ENCODE assay signal across 9 cellular contexts in genomic region chr6:33198853-33199436, GRCh38. TPM values are rescaled to one million over a fixed set of nuclear protein-coding genes. Genes with fewer than 3 reads are reported as not detected.
DNase-seq lines count a peak whose midpoint lies in the region; ATAC-seq, FAIRE-seq and TF ChIP-seq lines count a peak whose summit lies in the region.
"Had no signal": no experiment of that assay in that cellular context is flagged by ENCODE, and none has a peak within 500 bp of the region (broad histone marks: within the 10 kb centered on the region; RNA-seq: fewer than 3 reads in every experiment).

No MANE protein-coding gene starts in this region.

- no peak for TF ChIP-seq CTCF in AG09309 (IDR thresholded peaks at IDR 0.05; ENCODE audit: control insufficient read depth, insufficient read depth, low read depth, low read length, missing control alignments)
- no peak for TF ChIP-seq CTCF in bronchial epithelial cell (IDR thresholded peaks at IDR 0.05; ENCODE audit: insufficient read depth, low read length, severe bottlenecking)

- no peaks in the 10 kb centered on the region for H3K27me3 ChIP-seq in bronchial epithelial cell (ENCODE audit: control insufficient read depth, insufficient read depth, low read length)
- H3K27me3 ChIP-seq in naive thymus-derived CD4-positive, alpha-beta T cell (ENCODE audit: control insufficient read depth in 2 of 2, insufficient read depth in 2 of 2, low read length in 2 of 2), result no peaks in the 10 kb centered on the region

- peak overlapping the region; percentile 96 for H3K27ac ChIP-seq in naive thymus-derived CD4-positive, alpha-beta T cell (ENCODE audit: low read depth, low read length)

- H3K4me3 ChIP-seq in AG09309 (ENCODE audit: control insufficient read depth, low read depth, low read length) (peak overlapping the region; percentile 90), bronchial epithelial cell (ENCODE audit: low read depth, low read length) (peak overlapping the region; percentile 85)
- no peak overlapping the region for H3K4me3 ChIP-seq in naive thymus-derived CD4-positive, alpha-beta T cell (ENCODE audit: low read length)

- DNase-seq in AG09309 (ENCODE audit: low read depth) (no peak), bronchial epithelial cell (ENCODE audit: low read depth) (no peak), NCI-H2107 treated with DMSO at 0.1 percent for 48 hours (lab: John Stamatoyannopoulos, UW; ENCODE audit: unreplicated experiment) (no peak), medulla oblongata (ENCODE audit: extremely low spot score) (no peak), islet precursor cell (no peak)
- DNase-seq in naive thymus-derived CD4-positive, alpha-beta T cell, result no peak

- peaks cover 29% of the 10 kb centered on the region for H3K36me3 ChIP-seq in bronchial epithelial cell (ENCODE audit: control insufficient read depth, insufficient read depth, low read length)
- H3K36me3 ChIP-seq in naive thymus-derived CD4-positive, alpha-beta T cell (ENCODE audit: control insufficient read depth in 2 of 3, insufficient read depth in 3 of 3, low read length in 3 of 3), result peaks cover 8 to 67% (median 27%) of the 10 kb centered on the region in 3 experiments

- peaks cover 20 to 28% of the 10 kb centered on the region in 2 donors for H3K4me1 ChIP-seq in naive thymus-derived CD4-positive, alpha-beta T cell (ENCODE audit: control insufficient read depth in 2 of 2, insufficient read depth in 2 of 2, low read length in 2 of 2)

- H3K9me3 Mint-ChIP-seq in IgD-negative memory B cell, result no peaks in the 10 kb centered on the region
- H3K9me3 Mint-ChIP-seq in naive thymus-derived CD4-positive, alpha-beta T cell, result peaks cover 0 to 1% (median 0%) of the 10 kb centered on the region in 11 donors

- no peaks in the 10 kb centered on the region for H3K9me3 ChIP-seq in naive thymus-derived CD4-positive, alpha-beta T cell (ENCODE audit: control insufficient read depth in 2 of 3, low read length in 3 of 3)

- peak overlapping the region; percentile 85 to 95 (median 94) for H3K27ac Mint-ChIP-seq in IgD-negative memory B cell
- H3K27ac Mint-ChIP-seq in naive thymus-derived CD4-positive, alpha-beta T cell, result peak overlapping the region; percentile 74 to 99 (median 97)

- POLR2A ChIA-PET in naive thymus-derived CD4-positive, alpha-beta T cell (lab: Charles Lee), result interaction anchor here (0.8 to 2.5 kb wide), 7 partner anchors 9 to 73 kb away, joined by 3 to 14 read pairs (median 6); partner anchors contain the start of genes RING1, RPS18 and VPS52

- ATAC-seq in naive thymus-derived CD4-positive, alpha-beta T cell, result no peak
- no peak for ATAC-seq in GM18868 (IDR thresholded peaks at IDR 0.05; ENCODE audit: unreplicated experiment)

- H3K4me1 Mint-ChIP-seq in IgD-negative memory B cell, result peaks cover 24 to 41% (median 34%) of the 10 kb centered on the region in 3 donors
- H3K4me1 Mint-ChIP-seq in naive thymus-derived CD4-positive, alpha-beta T cell, result peaks cover 53 to 78% (median 63%) of the 10 kb centered on the region in 7 donors

- H3K4me3 Mint-ChIP-seq in IgD-negative memory B cell, result peak overlapping the region; percentile 90 to 99 (median 92)
- peak overlapping the region; percentile 86 to 100 (median 99) for H3K4me3 Mint-ChIP-seq in naive thymus-derived CD4-positive, alpha-beta T cell

- CTCF ChIA-PET in naive thymus-derived CD4-positive, alpha-beta T cell (lab: Charles Lee), result interaction anchor here (1.2 to 4.6 kb wide), 4 partner anchors 12 to 101 kb away, joined by 3 to 31 read pairs (median 5); no protein-coding TSS in a partner anchor

- FAIRE-seq in bronchial epithelial cell (lab: Jason Lieb, UNC), result no peak
- FAIRE-seq: urothelium cell line had no signal

- no peaks in the 10 kb centered on the region for H3K27me3 Mint-ChIP-seq in IgD-negative memory B cell
- H3K27me3 Mint-ChIP-seq in naive thymus-derived CD4-positive, alpha-beta T cell, result no peaks in the 10 kb centered on the region

- peaks cover 18% of the 10 kb centered on the region for H3K36me3 Mint-ChIP-seq in IgD-negative memory B cell
- peaks cover 20 to 58% (median 23%) of the 10 kb centered on the region in 5 donors for H3K36me3 Mint-ChIP-seq in naive thymus-derived CD4-positive, alpha-beta T cell

- intact Hi-C loops in naive thymus-derived CD4-positive, alpha-beta T cell (cut with micrococcal nuclease), result loop anchor here in 1 of 2 donors (5.0 kb wide), 1 partner anchor 77 kb away; no protein-coding TSS in a partner anchor

RNA-seq across cellular contexts. Expression of gene RXRB, which starts 1.5 kb away (rescaled TPM):
- polyA plus RNA-seq in IgD-negative memory B cell, result 9.7 TPM
- total RNA-seq in bronchial epithelial cell, result 13.2 and 15.3 TPM in 2 replicates
- total RNA-seq in naive thymus-derived CD4-positive, alpha-beta T cell, result 100 to 1,000 TPM in 1 of 5 experiments, 10 to 100 TPM in 4; 50.3 to 103 (median 76.2) TPM
- polyA plus RNA-seq in naive thymus-derived CD4-positive, alpha-beta T cell, result 1 to 10 TPM; 7.6 to 9.4 TPM

RNA-seq across cellular contexts. Expression of gene SLC39A7, which starts 1.7 kb away (rescaled TPM):
- 23.1 TPM for polyA plus RNA-seq in IgD-negative memory B cell
- 90.4 and 94.0 TPM in 2 replicates for total RNA-seq in bronchial epithelial cell
- total RNA-seq in naive thymus-derived CD4-positive, alpha-beta T cell, result 10 to 100 TPM; 19.1 to 51.9 (median 27.9) TPM
- 10 to 100 TPM; 23.3 to 24.8 TPM for polyA plus RNA-seq in naive thymus-derived CD4-positive, alpha-beta T cell

RNA-seq across cellular contexts. Expression of gene HSD17B8, which starts 5.5 kb away (rescaled TPM):
- 30.9 TPM for polyA plus RNA-seq in IgD-negative memory B cell
- 59.8 and 76.4 TPM in 2 replicates for total RNA-seq in bronchial epithelial cell
- 10 to 100 TPM in 4 of 5 experiments, 1 to 10 TPM in 1; 9.7 to 19.5 (median 10.7) TPM for total RNA-seq in naive thymus-derived CD4-positive, alpha-beta T cell
- 10 to 100 TPM; 62.6 to 67.0 TPM for polyA plus RNA-seq in naive thymus-derived CD4-positive, alpha-beta T cell

RNA-seq across cellular contexts. Expression of gene COL11A2, which starts 6.7 kb away (rescaled TPM):
- not detected for polyA plus RNA-seq in IgD-negative memory B cell
- total RNA-seq in bronchial epithelial cell, result under 0.01 TPM in 2 replicates
- 1 to 10 TPM in 3 of 5 experiments, under 1 TPM in 2; 0.51 to 3.5 (median 2.5) TPM for total RNA-seq in naive thymus-derived CD4-positive, alpha-beta T cell
- under 1 TPM in 1 of 2 donors, not detected in 1; 0.26 TPM for polyA plus RNA-seq in naive thymus-derived CD4-positive, alpha-beta T cell

RNA-seq across cellular contexts. Expression of gene RING1, which starts 9.4 kb away (rescaled TPM):
- 9.9 TPM for polyA plus RNA-seq in IgD-negative memory B cell
- total RNA-seq in bronchial epithelial cell, result 43.4 and 50.7 TPM in 2 replicates
- total RNA-seq in naive thymus-derived CD4-positive, alpha-beta T cell, result 10 to 100 TPM; 36.2 to 47.2 (median 44.5) TPM
- polyA plus RNA-seq in naive thymus-derived CD4-positive, alpha-beta T cell, result 10 to 100 TPM in 1 of 2 donors, 1 to 10 TPM in 1; 9.5 to 10.4 TPM
